ENCODE assay signal across 24 cellular contexts in the genomic region with DNA sequence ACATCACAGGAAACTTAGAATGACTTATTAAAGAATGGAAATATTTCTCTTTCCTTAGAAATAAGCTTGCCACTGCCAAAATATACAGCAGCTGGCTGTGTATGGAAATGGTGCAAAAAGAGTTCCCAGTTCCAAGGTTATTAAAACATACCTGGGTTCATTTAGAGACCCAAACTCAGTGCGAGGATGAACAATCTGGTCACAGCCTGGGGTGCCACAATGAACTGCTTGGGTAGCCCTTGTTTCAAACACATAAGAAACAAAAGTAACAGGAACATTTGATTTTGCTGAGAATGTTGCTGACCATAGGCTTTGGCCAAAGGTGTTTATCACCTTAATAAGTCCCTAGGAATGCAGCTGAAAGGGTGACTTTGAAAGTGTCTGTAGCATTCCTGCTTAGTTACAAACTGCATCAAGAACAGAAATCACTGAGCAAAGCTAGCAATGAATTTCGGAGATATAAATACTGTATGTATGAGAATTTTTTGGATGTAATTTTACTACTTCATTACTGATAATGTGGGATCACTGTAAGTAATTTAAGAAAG.
DNase-seq lines count a peak whose midpoint lies in the region; ATAC-seq and TF ChIP-seq lines count a peak whose summit lies in the region.
"Had no signal": no experiment of that assay in that cellular context is flagged by ENCODE, and none has a peak within 500 bp of the region (broad histone marks: within the 10 kb centered on the region; RNA-seq: fewer than 3 reads in every experiment).

No MANE protein-coding gene starts in this region.

- H3K9me2 ChIP-seq in SK-N-SH, result no peaks in the 10 kb centered on the region

- TF ChIP-seq CTCF in SK-N-SH (IDR thresholded peaks at IDR 0.05), result no peak
- no peak for TF ChIP-seq CTCF in endodermal cell (conservative IDR thresholded peaks at IDR 0.05)
- TF ChIP-seq CTCF in foreskin fibroblast (IDR thresholded peaks at IDR 0.05; ENCODE audit: low read depth, low read length), result no peak

- H2BK5ac ChIP-seq in trophoblast cell (ENCODE audit: low read depth, low read length, poor library complexity), result peak overlapping the region; percentile 95

- H3K27me3 ChIP-seq in SK-N-SH (ENCODE audit: insufficient read depth) (no peaks in the 10 kb centered on the region), endodermal cell (ENCODE audit: control insufficient read depth, insufficient read depth, low read length, poor library complexity, severe bottlenecking) (no peaks in the 10 kb centered on the region), trophoblast cell (ENCODE audit: insufficient read depth, low read length) (no peaks in the 10 kb centered on the region), aorta (ENCODE audit: control insufficient read depth in 1 of 2, insufficient read depth in 2 of 2, low read length in 1 of 2) (no peaks in the 10 kb centered on the region)
- H3K27me3 ChIP-seq: BE2C had no signal

- H3K27ac ChIP-seq in SK-N-SH (ENCODE audit: low read depth in 2 of 2, low read length in 1 of 2) (no peak overlapping the region), endodermal cell (ENCODE audit: low read depth, low read length) (no peak overlapping the region), trophoblast cell (ENCODE audit: low read depth, low read length) (peak overlapping the region; percentile 93), aorta (ENCODE audit: low read depth in 1 of 2, low read length in 2 of 2) (no peak overlapping the region)
- H3K27ac ChIP-seq: 22Rv1, PC-9 had no signal

- no peak overlapping the region for H2AFZ ChIP-seq in SK-N-SH (ENCODE audit: low read depth)
- H2AFZ ChIP-seq in trophoblast cell (ENCODE audit: insufficient read depth, low read length, poor library complexity), result no peak overlapping the region
- H2AFZ ChIP-seq: PC-9 had no signal

- no peak for TF ChIP-seq EP300 in SK-N-SH (IDR thresholded peaks at IDR 0.05; ENCODE audit: borderline replicate concordance in 1 of 2, low read depth in 1 of 2, low read length in 1 of 2)

- peak overlapping the region; percentile 77 for H2BK12ac ChIP-seq in trophoblast cell (ENCODE audit: low read length)

- H3K9ac ChIP-seq in SK-N-SH (no peak overlapping the region), endodermal cell (ENCODE audit: extremely low read depth, low read length, poor library complexity, severe bottlenecking) (no peak overlapping the region), trophoblast cell (ENCODE audit: low read length) (no peak overlapping the region)

- H3K9me3 ChIP-seq in SK-N-SH (no peaks in the 10 kb centered on the region), endodermal cell (ENCODE audit: control insufficient read depth, low read length) (no peaks in the 10 kb centered on the region), trophoblast cell (ENCODE audit: insufficient read depth, low read depth, low read length) (no peaks in the 10 kb centered on the region), aorta (ENCODE audit: control insufficient read depth, low read length) (no peaks in the 10 kb centered on the region)
- H3K9me3 ChIP-seq: BE2C had no signal

- no peaks in the 10 kb centered on the region for H4K20me1 ChIP-seq in SK-N-SH (ENCODE audit: insufficient read depth)

- no peak for TF ChIP-seq RAD21 in SK-N-SH (IDR thresholded peaks at IDR 0.05; ENCODE audit: low read length)

- no peaks in the 10 kb centered on the region for H3F3A ChIP-seq in SK-N-SH (replicated peaks; ENCODE audit: insufficient read depth)

- H3K4me3 ChIP-seq in SK-N-SH (ENCODE audit: low read depth in 2 of 2, low read length in 1 of 2), result no peak overlapping the region
- no peak overlapping the region for H3K4me3 ChIP-seq in endodermal cell (ENCODE audit: low read length)
- H3K4me3 ChIP-seq in trophoblast cell (ENCODE audit: low read depth, low read length), result no peak overlapping the region
- no peak overlapping the region for H3K4me3 ChIP-seq in aorta (ENCODE audit: low read length in 2 of 2)
- no peak overlapping the region for H3K4me3 ChIP-seq in foreskin fibroblast (ENCODE audit: low read depth in 1 of 2, low read length in 2 of 2)
- H3K4me3 ChIP-seq: PC-9 had no signal

- peak overlapping the region; percentile 40 for H3K4ac ChIP-seq in trophoblast cell (ENCODE audit: low read depth, low read length)

- H3K27ac Mint-ChIP-seq in endodermal cell, result no peak overlapping the region
- H3K27ac Mint-ChIP-seq: CD14-positive monocyte, IgD-negative memory B cell had no signal

- H3K79me2 ChIP-seq in SK-N-SH (ENCODE audit: insufficient read depth), result no peaks in the 10 kb centered on the region
- H3K79me2 ChIP-seq in trophoblast cell (ENCODE audit: control insufficient read depth, insufficient read depth, low read length, poor library complexity), result no peaks in the 10 kb centered on the region

- H4K91ac ChIP-seq in trophoblast cell (ENCODE audit: low read depth, low read length), result peak overlapping the region; percentile 91

- intact Hi-C loops in aorta (cut with DNase I), result no loop called here

- H4K8ac ChIP-seq in trophoblast cell (ENCODE audit: low read depth, low read length), result peak overlapping the region; percentile 78

- POLR2A ChIA-PET in SK-N-SH (lab: Yijun Ruan, JAX), result no interaction called here

- CTCF ChIA-PET in SK-N-SH (lab: Yijun Ruan, JAX), result no interaction called here

- peak overlapping the region; percentile 88 for H2BK120ac ChIP-seq in trophoblast cell (ENCODE audit: insufficient read depth, low read length, poor library complexity)

- ATAC-seq in SK-N-SH treated with all-trans-retinoic acid at 6 μM for 48 hours (no peak), aorta (ENCODE audit: low FRiP score) (peak; percentile 48)
- ATAC-seq: HCT116 had no signal

- no peak overlapping the region for H2AK5ac ChIP-seq in trophoblast cell (ENCODE audit: low read length)

- 0% methylated on average over 2 of the region's 2 CpGs for WGBS in SK-N-SH (ENCODE audit: low lambda C conversion rate)
- 50 to 71% methylated on average over 1 to 2 of the region's 2 CpGs for WGBS in endodermal cell (ENCODE audit: insufficient coverage in 1 of 2, insufficient read length in 1 of 2), 2 experiments
- no CpG with 5 or more reads among the region's 2 CpGs for WGBS in trophoblast cell (ENCODE audit: extremely low coverage, insufficient coverage, insufficient read length)
- WGBS in aorta, 2 donors, result 4 to 13% methylated on average over 2 of the region's 2 CpGs

- H4K12ac ChIP-seq in trophoblast cell (ENCODE audit: low read depth, low read length), result no peak overlapping the region

- no peak overlapping the region for H3K18ac ChIP-seq in trophoblast cell (ENCODE audit: low read length)

- H3K36me3 ChIP-seq in SK-N-SH (replicated peaks in 1 of 2; ENCODE audit: control insufficient read depth in 1 of 2, insufficient read depth in 2 of 2, low read length in 1 of 2) (no peaks in the 10 kb centered on the region), endodermal cell (ENCODE audit: control insufficient read depth, insufficient read depth, low read length) (no peaks in the 10 kb centered on the region), trophoblast cell (ENCODE audit: control insufficient read depth in 1 of 2, insufficient read depth in 2 of 2, low read length in 2 of 2) (no peaks in the 10 kb centered on the region), aorta (ENCODE audit: control insufficient read depth in 1 of 2, insufficient read depth in 2 of 2, low read length in 1 of 2) (no peaks in the 10 kb centered on the region)
- H3K36me3 ChIP-seq: BE2C had no signal

- no peak overlapping the region for H3K4me3 Mint-ChIP-seq in endodermal cell
- H3K4me3 Mint-ChIP-seq: CD14-positive monocyte; CD8-positive, alpha-beta memory T cell; IgD-negative memory B cell had no signal

- peaks cover 19% of the 10 kb centered on the region for H3K79me1 ChIP-seq in trophoblast cell (ENCODE audit: low read length)

- H3K36me3 Mint-ChIP-seq in endodermal cell (ENCODE audit: low read depth), result no peaks in the 10 kb centered on the region
- H3K36me3 Mint-ChIP-seq: CD14-positive monocyte; CD8-positive, alpha-beta memory T cell; IgD-negative memory B cell had no signal

- H3K9me3 Mint-ChIP-seq in endodermal cell, result no peaks in the 10 kb centered on the region

- no peaks in the 10 kb centered on the region; a peak in 1 of 4 replicates for H3K4me1 ChIP-seq in SK-N-SH (ENCODE audit: control insufficient read depth in 1 of 2, insufficient read depth in 2 of 2, low read depth in 1 of 2, low read length in 1 of 2)
- H3K4me1 ChIP-seq in endodermal cell (ENCODE audit: control insufficient read depth, insufficient read depth, low read length), result no peaks in the 10 kb centered on the region
- peaks cover 0 to 6% of the 10 kb centered on the region in 2 experiments for H3K4me1 ChIP-seq in trophoblast cell (ENCODE audit: control insufficient read depth in 1 of 2, insufficient read depth in 2 of 2, low read length in 2 of 2)
- peaks cover 0 to 3% of the 10 kb centered on the region in 2 donors for H3K4me1 ChIP-seq in aorta (ENCODE audit: control insufficient read depth in 1 of 2, insufficient read depth in 2 of 2, low read length in 2 of 2)
- H3K4me1 ChIP-seq: BE2C had no signal

- DNase-seq in SK-N-SH, result no peak
- peak; percentile 56 for DNase-seq in endodermal cell
- no peak for DNase-seq in trophoblast cell
- DNase-seq in aorta, result no peak
- no peak for DNase-seq in SK-N-DZ (ENCODE audit: low spot score)
- DNase-seq in foreskin fibroblast, result no peak
- DNase-seq: ACHN; BE2C; CD8-positive, alpha-beta memory T cell; DMS 273 treated with DMSO at 0.1 percent for 48 hours; DMS79 treated with DMSO at 0.1 percent for 48 hours; NCI-H1092; NCI-H1417 treated with DMSO at 0.1 percent for 48 hours; NCI-H1694 treated with DMSO at 0.1 percent for 48 hours; NCI-H2081; NCI-H2227 treated with DMSO at 0.1 percent for 48 hours; NCI-H526 treated with DMSO at 0.1 percent for 48 hours; PC-9; SHP77 had no signal

- H3K4me2 ChIP-seq in SK-N-SH (no peak overlapping the region), trophoblast cell (ENCODE audit: low read length) (no peak overlapping the region)
- H3K4me2 ChIP-seq: PC-9 had no signal

- peak overlapping the region; percentile 7 for H3K14ac ChIP-seq in trophoblast cell (ENCODE audit: low read length)

- no peaks in the 10 kb centered on the region for H3K27me3 Mint-ChIP-seq in endodermal cell (ENCODE audit: insufficient read depth)
- H3K27me3 Mint-ChIP-seq: CD8-positive, alpha-beta memory T cell; IgD-negative memory B cell had no signal

- peaks cover 6% of the 10 kb centered on the region for H3K4me1 Mint-ChIP-seq in endodermal cell
- H3K4me1 Mint-ChIP-seq: CD14-positive monocyte; CD8-positive, alpha-beta memory T cell; IgD-negative memory B cell had no signal

- no peak overlapping the region for H3K23ac ChIP-seq in trophoblast cell (ENCODE audit: low read length)

TF ChIP-seq in SK-N-SH treated with all-trans-retinoic acid at 6 μM for 48 hours, 23 proteins besides CTCF, POLR2A, EP300 and RAD21:
- TF ChIP-seq RARB (CRISPR knock-in tag; IDR thresholded peaks at IDR 0.05) (no peak), ISL1 (CRISPR knock-in tag; IDR thresholded peaks at IDR 0.05) (0 out of 2 replicates have a peak, but pooled peaks have one; percentile 73)

TF ChIP-seq in SK-N-SH, 30 proteins besides CTCF, POLR2A, EP300 and RAD21 (continues in another document):
- TF ChIP-seq TAF1 (IDR thresholded peaks at IDR 0.05; ENCODE audit: borderline replicate concordance, low read depth, low read length), result no peak
- no peak for TF ChIP-seq YY1 (IDR thresholded peaks at IDR 0.05; ENCODE audit: low read depth)
- TF ChIP-seq FOXJ3 (CRISPR knock-in tag; IDR thresholded peaks at IDR 0.05), result no peak
- no peak for TF ChIP-seq RXRA (IDR thresholded peaks at IDR 0.05; ENCODE audit: borderline replicate concordance, low read depth)
